13 cellular contexts compared by ENCODE assay signal in genomic region chr17:40304464-40304863, GRCh38. TPM values are rescaled to one million over a fixed set of nuclear protein-coding genes. Genes with fewer than 3 reads are reported as not detected.
A peak's percentile ranks its signal among the peaks of the same experiment; 100 is the strongest.
DNase-seq lines count a peak whose midpoint lies in the region; ATAC-seq and TF ChIP-seq lines count a peak whose summit lies in the region.
"Had no signal": no experiment of that assay in that cellular context is flagged by ENCODE, and none has a peak within 500 bp of the region (broad histone marks: within the 10 kb centered on the region; RNA-seq: fewer than 3 reads in every experiment).

No MANE protein-coding gene starts in this region.

- H3K27me3 Mint-ChIP-seq in osteocyte (ENCODE audit: unreplicated experiment) = no peaks in the 10 kb centered on the region

- H3K27me3 ChIP-seq in ACC112 (ENCODE audit: insufficient read depth, low read length) (no peaks in the 10 kb centered on the region), esophagus muscularis mucosa (no peaks in the 10 kb centered on the region), right cardiac atrium (ENCODE audit: control insufficient read depth, insufficient read depth) (no peaks in the 10 kb centered on the region)

- TF ChIP-seq POLR2A in esophagus muscularis mucosa (IDR thresholded peaks at IDR 0.05; ENCODE audit: low read depth) = no peak

- TF ChIP-seq CTCF in esophagus muscularis mucosa (IDR thresholded peaks at IDR 0.05) (no peak), osteocyte (IDR thresholded peaks at IDR 0.05) (no peak)

- ATAC-seq in stimulated activated effector memory CD8-positive, alpha-beta T cell treated with anti-CD3 and anti-CD28 coated beads, Interleukin-12 subunit alpha, Interleukin-12 subunit beta, amount 100 ng/mL, for 72 hours = no peak
- ATAC-seq in activated naive CD4-positive, alpha-beta T cell treated with anti-CD3 and anti-CD28 coated beads, Interleukin-2, amount 50 U/mL, for 72 hours = no peak
- ATAC-seq in right cardiac atrium = no peak
- ATAC-seq: WTC11 had no signal

- no peaks in the 10 kb centered on the region for H3K36me3 Mint-ChIP-seq in osteocyte (ENCODE audit: unreplicated experiment)
- peaks cover 60% of the 10 kb centered on the region for H3K36me3 Mint-ChIP-seq in stimulated activated effector memory CD8-positive, alpha-beta T cell treated with anti-CD3 and anti-CD28 coated beads, Interleukin-12 subunit alpha, Interleukin-12 subunit beta, amount 100 ng/mL, for 72 hours
- H3K36me3 Mint-ChIP-seq in activated naive CD4-positive, alpha-beta T cell treated with anti-CD3 and anti-CD28 coated beads, Interleukin-2, amount 50 U/mL, for 72 hours = peaks cover 12 to 20% of the 10 kb centered on the region in 2 donors

- H3K36me3 ChIP-seq in ACC112 (ENCODE audit: insufficient read depth, low read length) (peaks cover 7% of the 10 kb centered on the region; the same call in 1 of the 2 replicates), esophagus muscularis mucosa (no peaks in the 10 kb centered on the region)

- peak overlapping the region; percentile 79 for H3K27ac Mint-ChIP-seq in osteocyte (ENCODE audit: unreplicated experiment)
- no peak overlapping the region for H3K27ac Mint-ChIP-seq in stimulated activated effector memory CD8-positive, alpha-beta T cell treated with anti-CD3 and anti-CD28 coated beads, Interleukin-12 subunit alpha, Interleukin-12 subunit beta, amount 100 ng/mL, for 72 hours
- H3K27ac Mint-ChIP-seq in activated naive CD4-positive, alpha-beta T cell treated with anti-CD3 and anti-CD28 coated beads, Interleukin-2, amount 50 U/mL, for 72 hours = no peak overlapping the region
- H3K27ac Mint-ChIP-seq: WTC11 had no signal

- DNase-seq in LHCN-M2 (ENCODE audit: low read depth) (peak; percentile 65), esophagus muscularis mucosa (ENCODE audit: extremely low spot score) (no peak), osteocyte (ENCODE audit: extremely low spot score, unreplicated experiment) (no peak), right cardiac atrium (no peak)
- DNase-seq in stimulated activated effector memory CD8-positive, alpha-beta T cell treated with anti-CD3 and anti-CD28 coated beads, Interleukin-12 subunit alpha, Interleukin-12 subunit beta, amount 100 ng/mL, for 72 hours (ENCODE audit: low spot score in 2 of 2) = no peak
- no peak for DNase-seq in stimulated activated CD4-positive, alpha-beta T cell treated with anti-CD3 and anti-CD28 coated beads, Interleukin-15, amount 100 ng/mL, for 24 hours
- DNase-seq in activated naive CD4-positive, alpha-beta T cell treated with anti-CD3 and anti-CD28 coated beads, Interleukin-2, amount 50 U/mL, for 72 hours (ENCODE audit: low spot score in 2 of 2) = no peak
- DNase-seq: C1 segment of cervical spinal cord, cortex of kidney had no signal

- H3K4me1 Mint-ChIP-seq in osteocyte (ENCODE audit: unreplicated experiment) = peaks cover 24% of the 10 kb centered on the region
- H3K4me1 Mint-ChIP-seq in stimulated activated effector memory CD8-positive, alpha-beta T cell treated with anti-CD3 and anti-CD28 coated beads, Interleukin-12 subunit alpha, Interleukin-12 subunit beta, amount 100 ng/mL, for 72 hours = peaks cover 18% of the 10 kb centered on the region

- no peaks in the 10 kb centered on the region for H3K9me3 ChIP-seq in esophagus muscularis mucosa
- H3K9me3 ChIP-seq in right cardiac atrium (ENCODE audit: control insufficient read depth, low read length) = no peaks in the 10 kb centered on the region
- H3K9me3 ChIP-seq: HAP-1 had no signal

- intact Hi-C loops in esophagus muscularis mucosa (cut with DNase I) = loop anchor here (5.0 to 10.0 kb wide), 2 partner anchors 110 to 233 kb away; partner anchors contain the start of gene TOP2A
- intact Hi-C loops in right cardiac atrium (cut with DNase I) = loop anchor here (2.0 to 10.0 kb wide), 5 partner anchors 46 to 230 kb away; partner anchors contain the start of gene TOP2A (in 1 of the 4)

- no peaks in the 10 kb centered on the region for H3K9me3 Mint-ChIP-seq in osteocyte (ENCODE audit: unreplicated experiment)
- no peaks in the 10 kb centered on the region for H3K9me3 Mint-ChIP-seq in stimulated activated effector memory CD8-positive, alpha-beta T cell treated with anti-CD3 and anti-CD28 coated beads, Interleukin-12 subunit alpha, Interleukin-12 subunit beta, amount 100 ng/mL, for 72 hours
- H3K9me3 Mint-ChIP-seq in activated naive CD4-positive, alpha-beta T cell treated with anti-CD3 and anti-CD28 coated beads, Interleukin-2, amount 50 U/mL, for 72 hours = no peaks in the 10 kb centered on the region
- H3K9me3 Mint-ChIP-seq: WTC11 had no signal

- H3K27ac ChIP-seq in ACC112 (ENCODE audit: low read depth, low read length) (peak overlapping the region; percentile 74), esophagus muscularis mucosa (replicated peaks in 1 of 4) (peak overlapping the region; percentile 1 to 49 (median 42)), right cardiac atrium (ENCODE audit: low read length) (no peak overlapping the region)

- H3K4me3 ChIP-seq in ACC112 (ENCODE audit: low read depth, low read length) = no peak overlapping the region
- H3K4me3 ChIP-seq in esophagus muscularis mucosa = no peak overlapping the region
- H3K4me3 ChIP-seq in right cardiac atrium (ENCODE audit: low read length) = no peak overlapping the region
- H3K4me3 ChIP-seq: HAP-1, lung had no signal

- H3K79me2 ChIP-seq in ACC112 (ENCODE audit: control insufficient read depth, insufficient read depth, low read length, unreplicated experiment) = peaks cover 2% of the 10 kb centered on the region

- H3K4me1 ChIP-seq in ACC112 (ENCODE audit: control insufficient read depth, insufficient read depth, low read length, unreplicated experiment) (peaks cover 46% of the 10 kb centered on the region), esophagus muscularis mucosa (peaks cover 52 to 68% (median 59%) of the 10 kb centered on the region in 4 donors), right cardiac atrium (ENCODE audit: control insufficient read depth, insufficient read depth, low read length) (peaks cover 11% of the 10 kb centered on the region)

- TF ChIP-seq EP300 in esophagus muscularis mucosa (IDR thresholded peaks at IDR 0.05) = no peak

- H2AFZ ChIP-seq in ACC112 (ENCODE audit: low read length, unreplicated experiment) = no peak overlapping the region

- H3K4me3 Mint-ChIP-seq in osteocyte (ENCODE audit: unreplicated experiment) = no peak overlapping the region
- H3K4me3 Mint-ChIP-seq in stimulated activated effector memory CD8-positive, alpha-beta T cell treated with anti-CD3 and anti-CD28 coated beads, Interleukin-12 subunit alpha, Interleukin-12 subunit beta, amount 100 ng/mL, for 72 hours = no peak overlapping the region
- H3K4me3 Mint-ChIP-seq: WTC11 had no signal

- WGBS in esophagus muscularis mucosa = 90% methylated on average over 5 of the region's 5 CpGs
- WGBS in right cardiac atrium = 76% methylated on average over 5 of the region's 5 CpGs

RNA-seq across cellular contexts. Expression of gene RARA, which starts 4.5 kb away (rescaled TPM):
- 24.2 and 29.6 TPM in 2 replicates for total RNA-seq in LHCN-M2 (2014; rRNA removed)
- polyA plus RNA-seq in LHCN-M2 (2012) = 38.8 TPM
- total RNA-seq in esophagus muscularis mucosa = 10 to 100 TPM; 26.2 to 53.5 (median 52.2) TPM
- total RNA-seq in osteocyte = 62.6 and 65.2 TPM in 2 replicates
- total RNA-seq in activated naive CD4-positive, alpha-beta T cell treated with anti-CD3 and anti-CD28 coated beads, Interleukin-2, amount 50 U/mL, for 72 hours = 10 to 100 TPM; 21.0 to 23.0 TPM
- total RNA-seq in right cardiac atrium = 10 to 100 TPM; 26.2 to 39.0 (median 29.1) TPM
- 28.3 TPM for polyA plus RNA-seq in right cardiac atrium

RNA-seq across cellular contexts. Expression of gene CDC6, which starts 16.8 kb away (rescaled TPM):
- total RNA-seq in LHCN-M2 (2014; rRNA removed) (43.2 and 46.6 TPM in 2 replicates), esophagus muscularis mucosa (under 1 TPM; 0.32 to 0.83 (median 0.44) TPM), osteocyte (6.7 and 10.8 TPM in 2 replicates), right cardiac atrium (1 to 10 TPM; 1.0 to 1.8 (median 1.3) TPM)
- 22.5 TPM for polyA plus RNA-seq in LHCN-M2 (2012)
- total RNA-seq in activated naive CD4-positive, alpha-beta T cell treated with anti-CD3 and anti-CD28 coated beads, Interleukin-2, amount 50 U/mL, for 72 hours = 10 to 100 TPM; 81.8 to 86.7 TPM
- 0.36 TPM for polyA plus RNA-seq in right cardiac atrium
